Comparison of ENCODE assay signal across 29 cellular contexts in the genomic region with DNA sequence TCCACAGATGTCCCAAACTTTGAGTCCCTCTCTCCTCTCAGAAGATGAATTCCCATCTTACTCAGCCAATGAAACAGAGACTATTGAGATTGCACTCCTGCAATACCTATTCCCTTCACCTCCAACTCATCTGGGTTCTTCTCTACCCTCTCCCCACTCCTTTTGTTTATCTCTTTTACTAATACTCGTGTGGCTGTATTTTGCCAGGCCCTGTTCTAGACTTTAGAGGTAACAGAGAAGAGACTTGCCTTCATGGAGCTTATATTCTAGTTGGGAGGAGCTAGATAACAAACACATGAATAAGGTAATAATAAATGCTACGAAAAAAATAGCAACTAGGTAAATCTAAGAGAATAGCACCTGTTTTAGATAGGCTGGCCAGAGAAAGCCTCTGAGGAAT.
"Had no signal": no experiment of that assay in that cellular context is flagged by ENCODE, and none has a peak within 500 bp of the region (broad histone marks: within the 10 kb centered on the region; RNA-seq: fewer than 3 reads in every experiment).

No MANE protein-coding gene starts in this region.

- H3K27ac ChIP-seq: colonic mucosa, esophagus muscularis mucosa, heart right ventricle, left lung, neural progenitor cell, parathyroid adenoma, right lobe of liver, stomach, tibial artery, upper lobe of left lung had no signal

- ATAC-seq: heart right ventricle; left cardiac atrium; left lung; mucosa of descending colon; natural killer cell treated with Interleukin-12 subunit alpha and Interleukin-12 subunit beta and Interleukin-15 and Interleukin-18, amount 100 ng/mL, for 72 hours; right lobe of liver had no signal

- H3K9me3 ChIP-seq: colonic mucosa, esophagus muscularis mucosa, heart right ventricle, left lung, mucosa of descending colon, right lobe of liver, stomach, tibial artery, upper lobe of left lung had no signal

- H3K4me3 Mint-ChIP-seq: dendritic cell treated with granulocyte-macrophage colony-stimulating factor and Interleukin-4, amounts not matched to agents 40 ng/mL and 50 ng/mL, for 4 days; endodermal cell; mesothelial cell of epicardium; natural killer cell treated with Interleukin-12 subunit alpha and Interleukin-12 subunit beta and Interleukin-15 and Interleukin-18, amount 100 ng/mL, for 72 hours; neural progenitor cell had no signal

- H3K4me2 ChIP-seq: neural progenitor cell, smooth muscle cell had no signal

- H2AFZ ChIP-seq: neural progenitor cell, parathyroid adenoma had no signal

- H3K27me3 ChIP-seq: colonic mucosa, esophagus muscularis mucosa, heart right ventricle, left lung, neural progenitor cell, right lobe of liver, stomach, tibial artery, upper lobe of left lung had no signal

- H3K9me3 Mint-ChIP-seq: dendritic cell treated with granulocyte-macrophage colony-stimulating factor and Interleukin-4, amounts not matched to agents 40 ng/mL and 50 ng/mL, for 4 days; endodermal cell; mesothelial cell of epicardium; naive B cell; neural progenitor cell had no signal

- H3K36me3 Mint-ChIP-seq: mesothelial cell of epicardium, naive B cell, neural progenitor cell had no signal

- H3K27ac Mint-ChIP-seq: dendritic cell treated with granulocyte-macrophage colony-stimulating factor and Interleukin-4, amounts not matched to agents 40 ng/mL and 50 ng/mL, for 4 days; endodermal cell; mesothelial cell of epicardium; naive B cell; natural killer cell treated with Interleukin-12 subunit alpha and Interleukin-12 subunit beta and Interleukin-15 and Interleukin-18, amount 100 ng/mL, for 72 hours; neural progenitor cell; progenitor cell of endocrine pancreas had no signal

- H3K79me2 ChIP-seq: parathyroid adenoma had no signal

- H3K9ac ChIP-seq: neural progenitor cell, parathyroid adenoma had no signal

- H3K36me3 ChIP-seq: colonic mucosa, esophagus muscularis mucosa, heart right ventricle, left lung, neural progenitor cell, right lobe of liver, stomach, tibial artery, upper lobe of left lung had no signal

- DNase-seq: colonic mucosa; effector CD8-positive, alpha-beta T cell; endodermal cell; foreskin melanocyte; glutamatergic neuron; heart right ventricle; hippocampal formation; left cardiac atrium; left lung; mesenchymal stem cell; mucosa of descending colon; naive B cell; right lobe of liver; stimulated activated CD4-positive, alpha-beta T cell treated with anti-CD3 and anti-CD28 coated beads, Interleukin-12 subunit alpha, Interleukin-12 subunit beta, amount 100 ng/mL, for 4 hours; stimulated activated CD4-positive, alpha-beta T cell treated with anti-CD3 and anti-CD28 coated beads, Interleukin-1b, Interleukin-23, amount 100 ng/mL, for 48 hours; stimulated activated CD4-positive, alpha-beta T cell treated with anti-CD3 and anti-CD28 coated beads, Interleukin-4, amount 100 ng/mL, for 1 hour; stimulated activated CD8-positive, alpha-beta memory T cell treated with anti-CD3 and anti-CD28 coated beads, Interleukin-4, amount 100 ng/mL, for 48 hours; stimulated activated naive CD4-positive, alpha-beta T cell treated with Interleukin-2 at 50 U/mL for 16 hours; stomach; tibial artery; upper lobe of left lung had no signal

- H3K4me3 ChIP-seq: colonic mucosa, esophagus muscularis mucosa, heart right ventricle, left lung, mucosa of descending colon, neural progenitor cell, right lobe of liver, smooth muscle cell, stomach, tibial artery had no signal

- H3K4me1 ChIP-seq: neural progenitor cell, parathyroid adenoma had no signal

- H3K27me3 Mint-ChIP-seq: dendritic cell treated with granulocyte-macrophage colony-stimulating factor and Interleukin-4, amounts not matched to agents 40 ng/mL and 50 ng/mL, for 4 days had no signal
